Comparison of ENCODE assay signal across 10 cellular contexts in genomic region chr6:129364037-129364436, GRCh38.
"Had no signal": no experiment of that assay in that cellular context is flagged by ENCODE, and none has a peak within 500 bp of the region (broad histone marks: within the 10 kb centered on the region; RNA-seq: fewer than 3 reads in every experiment).

No MANE protein-coding gene starts in this region.

- DNase-seq: activated CD4-positive, CD25-positive, alpha-beta regulatory T cell treated with anti-CD3 and anti-CD28 coated beads, Interleukin-2, amount 50 U/mL, for 72 hours; activated T-cell treated with anti-CD3 and anti-CD28 coated beads, Interleukin-2, amount 50 U/mL, for 72 hours; dermis blood vessel endothelial cell; effector memory CD8-positive, alpha-beta T cell; mesenchymal stem cell; mucosa of descending colon; naive B cell; stimulated activated CD4-positive, alpha-beta T cell treated with anti-CD3 and anti-CD28 coated beads, Interleukin-2, amount 100 ng/mL, for 24 hours; stimulated activated naive CD4-positive, alpha-beta T cell treated with Interleukin-2 at 50 U/mL for 16 hours; substantia nigra had no signal

- ATAC-seq: activated T-cell treated with anti-CD3 and anti-CD28 coated beads, Interleukin-2, amount 50 U/mL, for 72 hours; effector memory CD8-positive, alpha-beta T cell; mucosa of descending colon had no signal
